In genomic region chr22:45446216-45446615, GRCh38 we compare ENCODE assay signal across 21 cellular contexts. TPM values are rescaled to one million over a fixed set of nuclear protein-coding genes. Genes with fewer than 3 reads are reported as not detected.
"Had no signal": no experiment of that assay in that cellular context is flagged by ENCODE, and none has a peak within 500 bp of the region (broad histone marks: within the 10 kb centered on the region; RNA-seq: fewer than 3 reads in every experiment).

No MANE protein-coding gene starts in this region.

- H3K9me3 ChIP-seq: body of pancreas, gastroesophageal sphincter, heart left ventricle, testis, upper lobe of right lung had no signal

- H3K4me3 ChIP-seq: body of pancreas, dorsolateral prefrontal cortex, gastroesophageal sphincter, heart left ventricle, testis, upper lobe of right lung had no signal

- H3K4me3 Mint-ChIP-seq: activated CD4-positive, alpha-beta memory T cell treated with anti-CD3 and anti-CD28 coated beads, Interleukin-2, amount 10 ng/mL, durations not matched to agents 7 days and 5 days; activated CD8-positive, alpha-beta memory T cell treated with anti-CD3 and anti-CD28 coated beads, Interleukin-2, amount 10 ng/mL, durations not matched to agents 7 days and 5 days; activated naive CD8-positive, alpha-beta T cell; mesothelial cell of epicardium; nephron progenitor cell had no signal

- H3K27me3 ChIP-seq: body of pancreas, dorsolateral prefrontal cortex, gastroesophageal sphincter, testis, upper lobe of right lung had no signal

- H3K36me3 ChIP-seq: gastroesophageal sphincter, heart left ventricle, upper lobe of right lung had no signal

- H3K36me3 Mint-ChIP-seq: activated CD8-positive, alpha-beta memory T cell treated with anti-CD3 and anti-CD28 coated beads, Interleukin-2, amount 10 ng/mL, durations not matched to agents 7 days and 5 days; activated naive CD8-positive, alpha-beta T cell; mesothelial cell of epicardium had no signal

- H3K27ac Mint-ChIP-seq: activated CD4-positive, alpha-beta memory T cell treated with anti-CD3 and anti-CD28 coated beads, Interleukin-2, amount 10 ng/mL, durations not matched to agents 7 days and 5 days; activated CD8-positive, alpha-beta memory T cell treated with anti-CD3 and anti-CD28 coated beads, Interleukin-2, amount 10 ng/mL, durations not matched to agents 7 days and 5 days; activated naive CD8-positive, alpha-beta T cell; mesothelial cell of epicardium; nephron progenitor cell; progenitor cell of endocrine pancreas had no signal

- H3K9me3 Mint-ChIP-seq: activated CD4-positive, alpha-beta memory T cell treated with anti-CD3 and anti-CD28 coated beads, Interleukin-2, amount 10 ng/mL, durations not matched to agents 7 days and 5 days; mesothelial cell of epicardium; nephron progenitor cell had no signal

- H3K27me3 Mint-ChIP-seq: activated naive CD8-positive, alpha-beta T cell had no signal

- DNase-seq: activated CD4-positive, alpha-beta memory T cell treated with anti-CD3 and anti-CD28 coated beads, Interleukin-2, amount 10 ng/mL, durations not matched to agents 7 days and 5 days; activated CD4-positive, alpha-beta T cell treated with anti-CD3 and anti-CD28 coated beads for 48 hours; activated CD4-positive, CD25-positive, alpha-beta regulatory T cell; activated CD8-positive, alpha-beta memory T cell treated with anti-CD3 and anti-CD28 coated beads, Interleukin-2, amount 10 ng/mL, durations not matched to agents 7 days and 5 days; amygdala; body of pancreas; central memory CD4-positive, alpha-beta T cell; dorsolateral prefrontal cortex; heart left ventricle; kidney; nephron progenitor cell; occipital lobe; right cardiac atrium; testis; upper lobe of right lung had no signal

- H3K27ac ChIP-seq: body of pancreas, dorsolateral prefrontal cortex, gastroesophageal sphincter, heart left ventricle, testis, upper lobe of right lung had no signal

RNA-seq across cellular contexts. Expression of gene RIBC2, which starts 32.7 kb away (rescaled TPM):
- total RNA-seq: body of pancreas, left lobe of liver, occipital lobe, upper lobe of right lung had no signal

RNA-seq across cellular contexts. Expression of gene SMC1B, which starts 32.8 kb away (rescaled TPM):
- total RNA-seq: body of pancreas, gastroesophageal sphincter, heart left ventricle, kidney, left lobe of liver, lung microvascular endothelial cell, mesothelial cell of epicardium, progenitor cell of endocrine pancreas, right cardiac atrium, upper lobe of right lung had no signal
- polyA plus RNA-seq: heart left ventricle, right cardiac atrium had no signal

RNA-seq across cellular contexts. Expression of gene FBLN1, which starts 56.5 kb away (rescaled TPM):
- total RNA-seq: activated CD4-positive, alpha-beta memory T cell treated with anti-CD3 and anti-CD28 coated beads, Interleukin-2, amount 10 ng/mL, durations not matched to agents 7 days and 5 days had no signal
